In genomic region chr3:133849346-133849745, GRCh38 we compare ENCODE assay signal across 18 cellular contexts. TPM values are rescaled to one million over a fixed set of nuclear protein-coding genes. Genes with fewer than 3 reads are reported as not detected.
DNase-seq lines count a peak whose midpoint lies in the region; ATAC-seq and TF ChIP-seq lines count a peak whose summit lies in the region.
"Had no signal": no experiment of that assay in that cellular context is flagged by ENCODE, and none has a peak within 500 bp of the region (broad histone marks: within the 10 kb centered on the region; RNA-seq: fewer than 3 reads in every experiment).

No MANE protein-coding gene starts in this region.

- H3K36me3 ChIP-seq in OCI-LY3 (replicated peaks; ENCODE audit: low read depth, low read length): no peaks in the 10 kb centered on the region

- no peaks in the 10 kb centered on the region for H3K36me3 Mint-ChIP-seq in activated CD4-positive, alpha-beta T cell treated with anti-CD3 and anti-CD28 coated beads for 36 hours (ENCODE audit: low read depth)
- H3K36me3 Mint-ChIP-seq in activated CD4-positive, alpha-beta T cell treated with anti-CD3 and anti-CD28 coated beads, Interleukin-2, amount 10 ng/mL, durations not matched to agents 7 days and 5 days (ENCODE audit: low read depth): no peaks in the 10 kb centered on the region
- H3K36me3 Mint-ChIP-seq: CD14-positive monocyte; CD8-positive, alpha-beta T cell had no signal

- H2AFZ ChIP-seq in OCI-LY3 (ENCODE audit: low read depth, low read length): no peak overlapping the region
- H2AFZ ChIP-seq: GM23248 had no signal

- H3K4me3 ChIP-seq in GM12865 (ENCODE audit: low read depth, low read length) (no peak overlapping the region), OCI-LY3 (ENCODE audit: low read length) (no peak overlapping the region), fibroblast of mammary gland (ENCODE audit: control insufficient read depth, low read depth, low read length) (no peak overlapping the region)
- H3K4me3 ChIP-seq: GM23248 had no signal

- no peak overlapping the region for H3K9ac ChIP-seq in OCI-LY3 (ENCODE audit: low read length)
- H3K9ac ChIP-seq: GM23248 had no signal

- no peaks in the 10 kb centered on the region for H4K20me1 ChIP-seq in OCI-LY3 (ENCODE audit: insufficient read depth, low read length)

- peaks cover 3% of the 10 kb centered on the region for H3K27me3 Mint-ChIP-seq in activated CD4-positive, alpha-beta T cell treated with anti-CD3 and anti-CD28 coated beads for 36 hours
- peaks cover 11% of the 10 kb centered on the region for H3K27me3 Mint-ChIP-seq in activated CD4-positive, alpha-beta T cell treated with anti-CD3 and anti-CD28 coated beads, Interleukin-2, amount 10 ng/mL, durations not matched to agents 7 days and 5 days

- intact Hi-C loops in activated CD4-positive, alpha-beta T cell treated with anti-CD3 and anti-CD28 coated beads for 36 hours (cut with DNase I, micrococcal nuclease): no loop called here

- no peaks in the 10 kb centered on the region for H3K9me3 ChIP-seq in OCI-LY3 (ENCODE audit: insufficient read depth, low read length)

- no peak overlapping the region for H3K27ac ChIP-seq in OCI-LY3 (ENCODE audit: low read length)
- H3K27ac ChIP-seq: 22Rv1, GM23248, HL-60 had no signal

- no peaks in the 10 kb centered on the region for H3K79me2 ChIP-seq in OCI-LY3 (ENCODE audit: low read length)

- POLR2A ChIA-PET in activated CD4-positive, alpha-beta T cell treated with anti-CD3 and anti-CD28 coated beads for 36 hours (lab: Charles Lee): no interaction called here
- POLR2A ChIA-PET in activated CD4-positive, alpha-beta T cell treated with anti-CD3 and anti-CD28 coated beads, Interleukin-2, amount 10 ng/mL, durations not matched to agents 7 days and 5 days (lab: Charles Lee): no interaction called here

- H3K27ac Mint-ChIP-seq in activated CD4-positive, alpha-beta T cell treated with anti-CD3 and anti-CD28 coated beads for 36 hours: no peak overlapping the region
- H3K27ac Mint-ChIP-seq in activated CD4-positive, alpha-beta T cell treated with anti-CD3 and anti-CD28 coated beads, Interleukin-2, amount 10 ng/mL, durations not matched to agents 7 days and 5 days: no peak overlapping the region
- H3K27ac Mint-ChIP-seq: CD14-positive monocyte; CD8-positive, alpha-beta T cell had no signal

- TF ChIP-seq CTCF in GM12865 (IDR thresholded peaks at IDR 0.05; ENCODE audit: insufficient read depth, low read depth, low read length, missing control alignments) (no peak), OCI-LY3 (IDR thresholded peaks at IDR 0.05; ENCODE audit: low read depth, low read length) (no peak), fibroblast of mammary gland (conservative IDR thresholded peaks at IDR 0.05; ENCODE audit: control insufficient read depth, insufficient read depth, low read depth, low read length) (no peak)

- H3K4me1 Mint-ChIP-seq in activated CD4-positive, alpha-beta T cell treated with anti-CD3 and anti-CD28 coated beads for 36 hours: peaks cover 8% of the 10 kb centered on the region
- no peaks in the 10 kb centered on the region for H3K4me1 Mint-ChIP-seq in activated CD4-positive, alpha-beta T cell treated with anti-CD3 and anti-CD28 coated beads, Interleukin-2, amount 10 ng/mL, durations not matched to agents 7 days and 5 days
- H3K4me1 Mint-ChIP-seq: CD14-positive monocyte had no signal

- CTCF ChIA-PET in activated CD4-positive, alpha-beta T cell treated with anti-CD3 and anti-CD28 coated beads for 36 hours (lab: Charles Lee): no interaction called here
- CTCF ChIA-PET in activated CD4-positive, alpha-beta T cell treated with anti-CD3 and anti-CD28 coated beads, Interleukin-2, amount 10 ng/mL, durations not matched to agents 7 days and 5 days (lab: Charles Lee): no interaction called here

- H3K4me1 ChIP-seq in OCI-LY3 (ENCODE audit: low read length): peaks cover 18% of the 10 kb centered on the region

- no peak for DNase-seq in activated CD4-positive, alpha-beta T cell treated with anti-CD3 and anti-CD28 coated beads for 36 hours
- DNase-seq in activated CD4-positive, alpha-beta T cell treated with anti-CD3 and anti-CD28 coated beads, Interleukin-2, amount 10 ng/mL, durations not matched to agents 7 days and 5 days: no peak
- DNase-seq in GM12865 (ENCODE audit: low read depth): peak; percentile 27
- peak; percentile 12 for DNase-seq in fibroblast of mammary gland (ENCODE audit: low read depth)
- no peak for DNase-seq in activated effector memory CD4-positive, alpha-beta T cell treated with Interleukin-2 at 50 U/mL for 16 hours
- no peak for DNase-seq in NCI-H2107 treated with DMSO at 0.1 percent for 48 hours (lab: John Stamatoyannopoulos, UW; ENCODE audit: unreplicated experiment)
- DNase-seq: CD8-positive, alpha-beta T cell; COR-L47; DMS153; DND-41; GDM1; GM23248 had no signal

- H3K4me3 Mint-ChIP-seq in activated CD4-positive, alpha-beta T cell treated with anti-CD3 and anti-CD28 coated beads for 36 hours: no peak overlapping the region
- H3K4me3 Mint-ChIP-seq in activated CD4-positive, alpha-beta T cell treated with anti-CD3 and anti-CD28 coated beads, Interleukin-2, amount 10 ng/mL, durations not matched to agents 7 days and 5 days: no peak overlapping the region
- H3K4me3 Mint-ChIP-seq: CD14-positive monocyte; CD8-positive, alpha-beta T cell had no signal

- ATAC-seq in activated CD4-positive, alpha-beta T cell treated with anti-CD3 and anti-CD28 coated beads for 36 hours: peak; percentile 25
- no peak for ATAC-seq in HG02763 (IDR thresholded peaks at IDR 0.05; ENCODE audit: unreplicated experiment)
- ATAC-seq: CD8-positive, alpha-beta T cell; HCT116 had no signal

- H3K9me3 Mint-ChIP-seq in activated CD4-positive, alpha-beta T cell treated with anti-CD3 and anti-CD28 coated beads for 36 hours (ENCODE audit: low read depth): no peaks in the 10 kb centered on the region
- no peaks in the 10 kb centered on the region for H3K9me3 Mint-ChIP-seq in activated CD4-positive, alpha-beta T cell treated with anti-CD3 and anti-CD28 coated beads, Interleukin-2, amount 10 ng/mL, durations not matched to agents 7 days and 5 days
- H3K9me3 Mint-ChIP-seq: CD8-positive, alpha-beta T cell had no signal

- peaks cover 6% of the 10 kb centered on the region; the same call in 1 of the 2 replicates for H3K27me3 ChIP-seq in OCI-LY3 (ENCODE audit: low read depth, low read length)

- peak overlapping the region; percentile 1; the same call in 1 of the 2 replicates for H3K4me2 ChIP-seq in OCI-LY3 (ENCODE audit: low read length)

RNA-seq across cellular contexts. Expression of gene SRPRB, which starts 43.7 kb away (rescaled TPM):
- 10 to 100 TPM; 42.7 to 66.2 TPM for total RNA-seq in activated CD4-positive, alpha-beta T cell treated with anti-CD3 and anti-CD28 coated beads for 36 hours
- total RNA-seq in activated CD4-positive, alpha-beta T cell treated with anti-CD3 and anti-CD28 coated beads, Interleukin-2, amount 10 ng/mL, durations not matched to agents 7 days and 5 days: 10 to 100 TPM; 45.9 to 49.6 TPM

RNA-seq across cellular contexts. Expression of gene RAB6B, which starts 46.3 kb away (rescaled TPM):
- total RNA-seq in activated CD4-positive, alpha-beta T cell treated with anti-CD3 and anti-CD28 coated beads for 36 hours: under 1 TPM; 0.23 to 0.51 TPM
- total RNA-seq in activated CD4-positive, alpha-beta T cell treated with anti-CD3 and anti-CD28 coated beads, Interleukin-2, amount 10 ng/mL, durations not matched to agents 7 days and 5 days: not detected

Comparison
In these comparisons a context has a peak if more than half of its experiments do, and no peak if none do; other contexts are left out.
1. DNase-seq: peak in GM12865 (single experiment) and fibroblast of mammary gland (single experiment); none in activated CD4-positive, alpha-beta T cell treated with anti-CD3 and anti-CD28 coated beads for 36 hours (single experiment), activated CD4-positive, alpha-beta T cell treated with anti-CD3 and anti-CD28 coated beads, Interleukin-2, amount 10 ng/mL, durations not matched to agents 7 days and 5 days (single experiment), activated effector memory CD4-positive, alpha-beta T cell treated with Interleukin-2 at 50 U/mL for 16 hours (single experiment) and NCI-H2107 treated with DMSO at 0.1 percent for 48 hours (single experiment).